In genomic region chr18:9055185-9055584, GRCh38 we compare ENCODE assay signal across 8 cellular contexts. TPM values are rescaled to one million over a fixed set of nuclear protein-coding genes. Genes with fewer than 3 reads are reported as not detected.
A peak's percentile ranks its signal among the peaks of the same experiment; 100 is the strongest.
DNase-seq lines count a peak whose midpoint lies in the region; ATAC-seq and TF ChIP-seq lines count a peak whose summit lies in the region.

No MANE protein-coding gene starts in this region.

- H3K27ac ChIP-seq in AG04450 (ENCODE audit: low read depth, low read length) (no peak overlapping the region), foreskin keratinocyte (peak overlapping the region; percentile 52)

- DNase-seq in AG04450 (ENCODE audit: low read depth, low spot score) (peak; percentile 27), RKO (ENCODE audit: low spot score) (peak; percentile 86), foreskin keratinocyte (peak; percentile 68 to 86), NCI-H187 (lab: John Stamatoyannopoulos, UW) (no peak), HK-2 (ENCODE audit: unreplicated experiment) (no peak), ureter (ENCODE audit: low spot score) (no peak), NCI-H1048 (lab: John Stamatoyannopoulos, UW) (no peak)

- peaks cover 6% of the 10 kb centered on the region for H3K9me3 ChIP-seq in AG04450 (ENCODE audit: control insufficient read depth, insufficient read depth, low read length)

- POLR2A ChIA-PET in AG04450 (lab: Yijun Ruan, JAX), result no interaction called here

- H3K4me3 ChIP-seq in AG04450 (ENCODE audit: low read depth, low read length), result no peak overlapping the region

- peaks cover 12% of the 10 kb centered on the region for H3K4me1 ChIP-seq in foreskin keratinocyte

- H3K27me3 ChIP-seq in AG04450 (ENCODE audit: control insufficient read depth, insufficient read depth, low read length) (no peaks in the 10 kb centered on the region), foreskin keratinocyte (no peaks in the 10 kb centered on the region)

- CTCF ChIA-PET in AG04450 (lab: Charles Lee), result interaction anchor here (0.6 to 4.1 kb wide), 5 partner anchors 10 to 401 kb away, joined by 3 to 14 read pairs (median 5); no protein-coding TSS in a partner anchor

- ATAC-seq in GM21576 (IDR thresholded peaks at IDR 0.05; ENCODE audit: unreplicated experiment) (peak; percentile 67), foreskin keratinocyte (peak; percentile 91)

- TF ChIP-seq CTCF in AG04450 (IDR thresholded peaks at IDR 0.05; ENCODE audit: low read depth, low read length) (peak; percentile 31; the same call in 1 of the 2 replicates), foreskin keratinocyte (conservative IDR thresholded peaks at IDR 0.05) (peak; percentile 85)

RNA-seq across cellular contexts. Expression of gene NDUFV2, which starts 47.3 kb away (rescaled TPM):
- polyA plus RNA-seq in AG04450 (2011; rRNA removed) (163 and 207 TPM in 2 replicates), foreskin keratinocyte (164 and 191 TPM in 2 replicates)
- 28.7 and 33.0 TPM in 2 replicates for polyA minus RNA-seq in AG04450 (2011; rRNA and poly(A)+ RNA removed)
- total RNA-seq in foreskin keratinocyte (141 and 158 TPM in 2 replicates), ureter (137 TPM)

Comparison
In these comparisons a context has a peak if more than half of its experiments do, and no peak if none do; other contexts are left out.
1. DNase-seq: peak in AG04450 (single experiment), RKO (single experiment) and foreskin keratinocyte (2 of 2); none in NCI-H187 (0 of 2), HK-2 (single experiment), ureter (single experiment) and NCI-H1048 (single experiment).